In genomic region chr2:42414648-42415047, GRCh38 we compare ENCODE assay signal across 31 cellular contexts. TPM values are rescaled to one million over a fixed set of nuclear protein-coding genes. Genes with fewer than 3 reads are reported as not detected.
A peak's percentile ranks its signal among the peaks of the same experiment; 100 is the strongest.
DNase-seq lines count a peak whose midpoint lies in the region; ATAC-seq, FAIRE-seq and TF ChIP-seq lines count a peak whose summit lies in the region.
"Had no signal": no experiment of that assay in that cellular context is flagged by ENCODE, and none has a peak within 500 bp of the region (broad histone marks: within the 10 kb centered on the region; RNA-seq: fewer than 3 reads in every experiment).

No MANE protein-coding gene starts in this region.

- in situ Hi-C loops in HepG2 (cut with HindIII; ENCODE audit: extremely low pct_ligation_motif_present, low pct_unique_long_range_greater_than_20kb) = no loop called here

- no peak for TF ChIP-seq POLR2A in HepG2 (IDR thresholded peaks at IDR 0.05; ENCODE audit: insufficient read depth in 1 of 2, low read depth in 2 of 2, low read length in 2 of 2)
- no peak for TF ChIP-seq POLR2A in right lobe of liver (IDR thresholded peaks at IDR 0.05)

- no peak for TF ChIP-seq RAD21 in SK-N-SH (IDR thresholded peaks at IDR 0.05; ENCODE audit: low read length)
- no peak for TF ChIP-seq RAD21 in HepG2 (CRISPR knock-in tag; IDR thresholded peaks at IDR 0.05)

- H3K4me3 ChIP-seq in SK-N-SH (ENCODE audit: low read depth in 2 of 2, low read length in 1 of 2) (no peak overlapping the region), HepG2 (replicated peaks in 1 of 3; ENCODE audit: insufficient read depth in 1 of 3, low read depth in 2 of 3, low read length in 3 of 3) (no peak overlapping the region), right lobe of liver (no peak overlapping the region)
- H3K4me3 ChIP-seq: A549; BLaER1; BLaER1 treated with 17β-estradiol and CSF1 and Interleukin-3, amounts not matched to agents 10 nM and 100 nM had no signal

- TF ChIP-seq CTCF in SK-N-SH (IDR thresholded peaks at IDR 0.05) (no peak), HepG2 (CRISPR knock-in tag; IDR thresholded peaks at IDR 0.05) (no peak), right lobe of liver (IDR thresholded peaks at IDR 0.05) (no peak)

- BruUV-seq in HepG2 (replicated peaks; lab: Mats Ljungman, UMichigan) = no TSS peak

- no peaks in the 10 kb centered on the region for H4K20me1 ChIP-seq in SK-N-SH (ENCODE audit: insufficient read depth)
- H4K20me1 ChIP-seq in HepG2 (ENCODE audit: insufficient read depth, low read length) = no peaks in the 10 kb centered on the region
- H4K20me1 ChIP-seq: BLaER1; BLaER1 treated with 17β-estradiol and CSF1 and Interleukin-3, amounts not matched to agents 10 nM and 100 nM had no signal

- no peak overlapping the region for H3K4me2 ChIP-seq in SK-N-SH
- no peak overlapping the region for H3K4me2 ChIP-seq in HepG2 (ENCODE audit: low read depth, low read length)
- H3K4me2 ChIP-seq: A549; BLaER1; BLaER1 treated with 17β-estradiol and CSF1 and Interleukin-3, amounts not matched to agents 10 nM and 100 nM had no signal

- H3K9ac ChIP-seq in SK-N-SH = no peak overlapping the region
- H3K9ac ChIP-seq in HepG2 (ENCODE audit: insufficient read depth, low read depth, low read length) = no peak overlapping the region
- H3K9ac ChIP-seq: BLaER1; BLaER1 treated with 17β-estradiol and CSF1 and Interleukin-3, amounts not matched to agents 10 nM and 100 nM had no signal

- no peak for FAIRE-seq in HepG2 (lab: Jason Lieb, UNC)
- FAIRE-seq: A204.1, A549, D721Med had no signal

- H3K27me3 ChIP-seq in SK-N-SH (ENCODE audit: insufficient read depth) (no peaks in the 10 kb centered on the region), HepG2 (ENCODE audit: control insufficient read depth in 1 of 2, insufficient read depth in 2 of 2, low read length in 2 of 2) (no peaks in the 10 kb centered on the region), right lobe of liver (no peaks in the 10 kb centered on the region)
- H3K27me3 ChIP-seq: BE2C; BLaER1; BLaER1 treated with 17β-estradiol and CSF1 and Interleukin-3, amounts not matched to agents 10 nM and 100 nM had no signal

- H3K79me2 ChIP-seq in SK-N-SH (ENCODE audit: insufficient read depth) (no peaks in the 10 kb centered on the region), HepG2 (ENCODE audit: insufficient read depth, low read length) (no peaks in the 10 kb centered on the region)

- H2AFZ ChIP-seq in SK-N-SH (ENCODE audit: low read depth) = no peak overlapping the region
- no peak overlapping the region for H2AFZ ChIP-seq in HepG2 (ENCODE audit: low read length)

- intact Hi-C loops in HepG2 (cut with micrococcal nuclease; ENCODE audit: unreplicated experiment) (no loop called here), right lobe of liver (cut with DNase I) (no loop called here)

- H3K9me2 ChIP-seq in SK-N-SH = no peaks in the 10 kb centered on the region

- CTCF ChIA-PET in SK-N-SH (lab: Yijun Ruan, JAX) = interaction anchor here (0.9 to 1.3 kb wide), 2 partner anchors 24 to 34 kb away, joined by 3 read pairs; no protein-coding TSS in a partner anchor
- CTCF ChIA-PET in HepG2 (lab: Yijun Ruan, JAX; ENCODE audit: low intra/inter-chr PET ratio, low total read pairs) = no interaction called here

- H3F3A ChIP-seq in SK-N-SH (replicated peaks; ENCODE audit: insufficient read depth) = no peaks in the 10 kb centered on the region

- POLR2A ChIA-PET in SK-N-SH (lab: Yijun Ruan, JAX) (no interaction called here), HepG2 (lab: Yijun Ruan, JAX) (no interaction called here)

- H3K36me3 ChIP-seq in SK-N-SH (replicated peaks in 1 of 2; ENCODE audit: control insufficient read depth in 1 of 2, insufficient read depth in 2 of 2, low read length in 1 of 2) (no peaks in the 10 kb centered on the region), HepG2 (replicated peaks in 1 of 2; ENCODE audit: control insufficient read depth in 1 of 2, insufficient read depth in 2 of 2, low read length in 2 of 2) (peaks cover 0 to 3% of the 10 kb centered on the region in 2 experiments; a peak in 2 of 5 replicates), right lobe of liver (no peaks in the 10 kb centered on the region)
- H3K36me3 ChIP-seq: BE2C, BLaER1 had no signal

- H3K27ac ChIP-seq in SK-N-SH (ENCODE audit: low read depth in 2 of 2, low read length in 1 of 2) = no peak overlapping the region
- H3K27ac ChIP-seq in HepG2 (ENCODE audit: extremely low read length, insufficient read depth, low read length) = no peak overlapping the region
- H3K27ac ChIP-seq in right lobe of liver = no peak overlapping the region
- H3K27ac ChIP-seq: 22Rv1; A549; BLaER1; BLaER1 treated with 17β-estradiol and CSF1 and Interleukin-3, amounts not matched to agents 10 nM and 100 nM; C4-2B had no signal

- H3K4me1 ChIP-seq in SK-N-SH (ENCODE audit: control insufficient read depth in 1 of 2, insufficient read depth in 2 of 2, low read depth in 1 of 2, low read length in 1 of 2) (no peaks in the 10 kb centered on the region), HepG2 (ENCODE audit: insufficient read depth, low read length) (no peaks in the 10 kb centered on the region), right lobe of liver (no peaks in the 10 kb centered on the region)
- H3K4me1 ChIP-seq: BE2C; BLaER1; BLaER1 treated with 17β-estradiol and CSF1 and Interleukin-3, amounts not matched to agents 10 nM and 100 nM; Caco-2 had no signal

- DNase-seq in SK-N-SH (no peak), HepG2 (ENCODE audit: low spot score) (no peak), right lobe of liver (no peak)
- DNase-seq: 8988T; ACHN; AML-193; BE2C; C1 segment of cervical spinal cord; Caco-2; Calu3; CD4-positive, alpha-beta memory T cell; CD4-positive, alpha-beta T cell; CD4-positive, CD25-positive, alpha-beta regulatory T cell; CD8-positive, alpha-beta memory T cell; CD8-positive, alpha-beta T cell; COR-L47; DMS 273 treated with DMSO at 0.1 percent for 48 hours; DMS153; DMS53; DMS79; DMS79 treated with DMSO at 0.1 percent for 48 hours; DND-41; EL had no signal

- ATAC-seq in SK-N-SH treated with all-trans-retinoic acid at 6 μM for 48 hours = no peak
- no peak for ATAC-seq in HepG2
- no peak for ATAC-seq in right lobe of liver
- ATAC-seq: A549; CD8-positive, alpha-beta T cell had no signal

- no peak for TF ChIP-seq EP300 in SK-N-SH (IDR thresholded peaks at IDR 0.05; ENCODE audit: borderline replicate concordance in 1 of 2, low read depth in 1 of 2, low read length in 1 of 2)
- TF ChIP-seq EP300 in HepG2 (IDR thresholded peaks at IDR 0.05; ENCODE audit: low read depth in 2 of 2, low read length in 2 of 2) = no peak
- TF ChIP-seq EP300 in HepG2 (CRISPR knock-in tag; IDR thresholded peaks at IDR 0.05; ENCODE audit: borderline replicate concordance) = no peak

- H3K9me3 ChIP-seq in SK-N-SH (peaks cover 11% of the 10 kb centered on the region; the same call in 1 of the 2 replicates), HepG2 (ENCODE audit: low read length) (peaks cover 25% of the 10 kb centered on the region), right lobe of liver (no peaks in the 10 kb centered on the region)
- H3K9me3 ChIP-seq: BE2C had no signal

TF ChIP-seq in SK-N-SH treated with all-trans-retinoic acid at 6 μM for 48 hours, 23 proteins besides CTCF, POLR2A, EP300 and RAD21:
- TF ChIP-seq ZFP30 (CRISPR knock-in tag; IDR thresholded peaks at IDR 0.05) = peak; percentile 95
- TF ChIP-seq ZNF8 (CRISPR knock-in tag; IDR thresholded peaks at IDR 0.05) = no peak
- no peak for TF ChIP-seq BACH2 (CRISPR knock-in tag; IDR thresholded peaks at IDR 0.05; ENCODE audit: borderline replicate concordance)
- TF ChIP-seq ZNF70 (CRISPR knock-in tag; IDR thresholded peaks at IDR 0.05) = no peak

TF ChIP-seq in SK-N-SH, 30 proteins besides CTCF, POLR2A, EP300 and RAD21:
- no peak for TF ChIP-seq TAF1 (IDR thresholded peaks at IDR 0.05; ENCODE audit: borderline replicate concordance, low read depth, low read length)
- no peak for TF ChIP-seq JUND (IDR thresholded peaks at IDR 0.05)

TF ChIP-seq in HepG2, 621 proteins besides CTCF, POLR2A, EP300 and RAD21 (continues in another document):
- TF ChIP-seq CREB1 (IDR thresholded peaks at IDR 0.05) (no peak), CREB1 (CRISPR knock-in tag; IDR thresholded peaks at IDR 0.05) (0 out of 2 replicates have a peak, but pooled peaks have one; percentile 23)

RNA-seq across cellular contexts. Expression of gene COX7A2L, which starts 53.6 kb away (rescaled TPM):
- polyA plus RNA-seq in SK-N-SH (2012; rRNA removed) (77.6 and 82.3 TPM in 2 replicates), HepG2 (2011; rRNA removed) (122 and 155 TPM in 2 replicates)
- polyA plus RNA-seq in SK-N-SH (2012; cell fraction: cytosol; rRNA removed) = 116 and 144 TPM in 2 replicates
- polyA plus RNA-seq in SK-N-SH (2012; cell fraction: nucleus; rRNA removed) = 27.9 and 31.9 TPM in 2 replicates
- total RNA-seq in HepG2 (2016; rRNA removed; fragmentation: Illumina TruSeq; extraction: Trizol) (201 and 272 TPM in 2 replicates), right lobe of liver (10 to 100 TPM; 37.5 to 97.0 (median 57.6) TPM)
- 111 and 117 TPM in 2 replicates for total RNA-seq in HepG2 (2016; cell fraction: cytosol; rRNA removed; fragmentation: Illumina TruSeq; extraction: Trizol; ENCODE audit: low read depth)
- 197 and 297 TPM in 2 replicates for total RNA-seq in HepG2 (2016; cell fraction: insoluble cytoplasmic fraction; rRNA removed; fragmentation: Illumina TruSeq; extraction: Trizol)
- 232 and 238 TPM in 2 replicates for total RNA-seq in HepG2 (2016; cell fraction: membrane; rRNA removed; fragmentation: Illumina TruSeq; extraction: Trizol)
- 71.7 and 82.5 TPM in 2 replicates for total RNA-seq in HepG2 (2016; cell fraction: nucleus; rRNA removed; fragmentation: Illumina TruSeq; extraction: Trizol)
- 137 and 167 TPM in 2 replicates for polyA plus RNA-seq in HepG2 (2011; cell fraction: cytosol; rRNA removed)
- polyA plus RNA-seq in HepG2 (2011; cell fraction: nucleus; rRNA removed) = 30.5 and 38.2 TPM in 2 replicates
- polyA plus RNA-seq in HepG2 (2012) = 187 and 191 TPM in 2 replicates
- polyA plus RNA-seq in HepG2 (2016; cell fraction: cytosol; fragmentation: Illumina TruSeq; extraction: Trizol; ENCODE audit: low read depth) = 119 TPM in 2 replicates
- 279 and 314 TPM in 2 replicates for polyA plus RNA-seq in HepG2 (2016; cell fraction: insoluble cytoplasmic fraction; fragmentation: Illumina TruSeq; extraction: Trizol; ENCODE audit: low read depth)
- 211 and 215 TPM in 2 replicates for polyA plus RNA-seq in HepG2 (2016; cell fraction: membrane; fragmentation: Illumina TruSeq; extraction: Trizol; ENCODE audit: low read depth)
- polyA plus RNA-seq in HepG2 (2016; cell fraction: nucleus; fragmentation: Illumina TruSeq; extraction: Trizol; ENCODE audit: insufficient read depth, low read depth) = 118 and 123 TPM in 2 replicates
- polyA minus RNA-seq in HepG2 (2011; rRNA and poly(A)+ RNA removed; ENCODE audit: low replicate concordance) = 66.1 and 73.1 TPM in 2 replicates
- polyA minus RNA-seq in HepG2 (2011; cell fraction: cytosol; rRNA and poly(A)+ RNA removed) = 41.1 and 44.7 TPM in 2 replicates
- polyA minus RNA-seq in HepG2 (2011; cell fraction: nucleus; rRNA and poly(A)+ RNA removed) = 22.7 and 28.1 TPM in 2 replicates
